ENCODE assay signal across 15 cellular contexts in the genomic region with DNA sequence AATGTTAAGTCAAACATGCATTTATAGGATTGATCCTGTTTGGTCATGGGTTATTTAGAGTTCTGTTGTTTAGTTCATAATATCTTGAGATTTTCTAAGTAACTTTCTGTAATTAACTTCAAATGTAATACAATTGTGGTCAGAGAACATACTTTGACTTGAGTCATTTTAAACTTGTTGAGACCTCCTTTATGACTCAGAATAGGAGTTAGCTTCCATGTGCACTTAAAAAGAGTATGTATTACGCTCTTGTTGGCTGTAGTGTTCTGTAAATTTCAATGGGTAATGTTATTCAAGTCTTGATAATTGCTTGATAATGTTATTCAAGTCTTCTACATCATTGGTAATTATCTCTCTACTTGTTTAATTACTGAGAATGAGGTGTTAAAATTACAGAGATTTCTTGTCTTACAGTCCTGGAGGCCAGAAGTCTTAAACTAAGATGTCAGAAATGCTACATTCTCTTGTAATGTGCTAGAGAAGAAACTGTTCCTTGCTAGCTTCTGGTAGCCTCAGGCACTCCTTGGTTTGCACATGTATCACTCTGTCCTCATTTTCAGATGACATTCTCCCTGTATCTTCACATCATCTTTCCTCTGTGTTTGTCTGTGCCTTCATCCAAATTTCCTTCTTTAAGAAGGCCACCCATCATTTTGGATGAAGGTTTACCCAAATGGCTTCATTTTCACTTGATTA.
DNase-seq lines count a peak whose midpoint lies in the region; ATAC-seq, FAIRE-seq and TF ChIP-seq lines count a peak whose summit lies in the region.
"Had no signal": no experiment of that assay in that cellular context is flagged by ENCODE, and none has a peak within 500 bp of the region (broad histone marks: within the 10 kb centered on the region; RNA-seq: fewer than 3 reads in every experiment).

No MANE protein-coding gene starts in this region.

- H3K9me3 ChIP-seq in astrocyte (ENCODE audit: insufficient read depth, low read depth, low read length) (no peaks in the 10 kb centered on the region), HAP-1 (no peaks in the 10 kb centered on the region)
- H3K9me3 ChIP-seq: left lung, right lobe of liver had no signal

- H3K4me3 Mint-ChIP-seq in astrocyte (ENCODE audit: unreplicated experiment): no peak overlapping the region
- H3K4me3 Mint-ChIP-seq: CD14-positive monocyte, nephron had no signal

- H3K36me3 ChIP-seq in astrocyte (ENCODE audit: insufficient read depth, low read length) (no peaks in the 10 kb centered on the region), kidney epithelial cell (ENCODE audit: control insufficient read depth, insufficient read depth, low read length) (no peaks in the 10 kb centered on the region), HAP-1 (replicated peaks) (no peaks in the 10 kb centered on the region)
- H3K36me3 ChIP-seq: left lung, right lobe of liver had no signal

- H3K4me3 ChIP-seq in astrocyte (ENCODE audit: insufficient read depth, low read depth, low read length) (no peak overlapping the region), kidney epithelial cell (ENCODE audit: low read depth, low read length) (no peak overlapping the region), HAP-1 (no peak overlapping the region)
- H3K4me3 ChIP-seq: left lung, right lobe of liver had no signal

- no peaks in the 10 kb centered on the region for H3K27me3 ChIP-seq in astrocyte (ENCODE audit: insufficient read depth, low read length)
- no peaks in the 10 kb centered on the region for H3K27me3 ChIP-seq in kidney epithelial cell (ENCODE audit: control insufficient read depth, insufficient read depth, low read length)
- H3K27me3 ChIP-seq in HAP-1 (ENCODE audit: low read depth): no peaks in the 10 kb centered on the region
- H3K27me3 ChIP-seq: left lung, right lobe of liver had no signal

- no peaks in the 10 kb centered on the region for H3K27me3 Mint-ChIP-seq in astrocyte (ENCODE audit: low read depth, unreplicated experiment)

- H3K4me1 ChIP-seq in astrocyte (ENCODE audit: insufficient read depth, low read length) (peaks cover 12% of the 10 kb centered on the region), HAP-1 (no peaks in the 10 kb centered on the region)
- H3K4me1 ChIP-seq: left lung, right lobe of liver had no signal

- H4K20me1 ChIP-seq in astrocyte (ENCODE audit: insufficient read depth, low read length): no peaks in the 10 kb centered on the region

- ATAC-seq in HG02870 (IDR thresholded peaks at IDR 0.05; ENCODE audit: unreplicated experiment): peak; percentile 60
- ATAC-seq: left lung, right lobe of liver had no signal

- peak overlapping the region; percentile 63 for H3K27ac Mint-ChIP-seq in astrocyte (ENCODE audit: unreplicated experiment)
- H3K27ac Mint-ChIP-seq: CD14-positive monocyte, nephron had no signal

- H3K4me2 ChIP-seq in astrocyte (ENCODE audit: low read length): peak overlapping the region; percentile 31

- H2AFZ ChIP-seq in astrocyte (ENCODE audit: low read depth, low read length): peak overlapping the region; percentile 23

- no peaks in the 10 kb centered on the region for H3K36me3 Mint-ChIP-seq in astrocyte (ENCODE audit: low read depth, unreplicated experiment)
- H3K36me3 Mint-ChIP-seq: CD14-positive monocyte had no signal

- peak; percentile 93 for FAIRE-seq in astrocyte (lab: Jason Lieb, UNC)

- H3K79me2 ChIP-seq in astrocyte (ENCODE audit: insufficient read depth, low read length): no peaks in the 10 kb centered on the region

- H3K9ac ChIP-seq in astrocyte (ENCODE audit: low read length): no peak overlapping the region

- DNase-seq in EL (peak; percentile 57), astrocyte (ENCODE audit: low read depth) (peak; percentile 88), kidney epithelial cell (ENCODE audit: low read depth) (peak; percentile 52), SIG-M5 (lab: John Stamatoyannopoulos, UW) (no peak), HAP-1 (ENCODE audit: low spot score in 2 of 2) (no peak), NCI-H146 (lab: John Stamatoyannopoulos, UW) (no peak)
- no peak for DNase-seq in activated naive CD4-positive, alpha-beta T cell treated with anti-CD3 and anti-CD28 coated beads, Interleukin-2, amount 50 U/mL, for 16 hours
- DNase-seq: activated CD4-positive, CD25-positive, alpha-beta regulatory T cell treated with anti-CD3 and anti-CD28 coated beads, Interleukin-2, amount 50 U/mL, for 72 hours; activated T-cell treated with anti-CD3 and anti-CD28 coated beads, Interleukin-2, amount 50 U/mL, for 48 hours; left lung; NCI-H2171; right lobe of liver had no signal

- peak overlapping the region; percentile 65 for H3K27ac ChIP-seq in astrocyte (ENCODE audit: low read depth, low read length)
- H3K27ac ChIP-seq: left lung, right lobe of liver had no signal

- peaks cover 19% of the 10 kb centered on the region for H3K4me1 Mint-ChIP-seq in astrocyte (ENCODE audit: low read depth, unreplicated experiment)
- H3K4me1 Mint-ChIP-seq: CD14-positive monocyte, nephron had no signal

- TF ChIP-seq CTCF in astrocyte (IDR thresholded peaks at IDR 0.05; ENCODE audit: insufficient read depth, low read depth, low read length) (no peak), kidney epithelial cell (IDR thresholded peaks at IDR 0.05; ENCODE audit: insufficient read depth, low read length, poor library complexity, severe bottlenecking) (no peak)

- in situ Hi-C loops in HAP-1 (cut with MboI; ENCODE audit: low sequenced_read_pairs): no loop called here

- no peaks in the 10 kb centered on the region for H3K9me3 Mint-ChIP-seq in astrocyte (ENCODE audit: unreplicated experiment)
- H3K9me3 Mint-ChIP-seq: nephron had no signal

Comparison
In these comparisons a context has a peak if more than half of its experiments do, and no peak if none do; other contexts are left out.
1. DNase-seq: peak in EL (single experiment), astrocyte (single experiment) and kidney epithelial cell (single experiment); none in activated naive CD4-positive, alpha-beta T cell treated with anti-CD3 and anti-CD28 coated beads, Interleukin-2, amount 50 U/mL, for 16 hours (single experiment), SIG-M5 (single experiment), HAP-1 (0 of 2) and NCI-H146 (single experiment).